ENCODE assay signal across 20 cellular contexts in the genomic region with DNA sequence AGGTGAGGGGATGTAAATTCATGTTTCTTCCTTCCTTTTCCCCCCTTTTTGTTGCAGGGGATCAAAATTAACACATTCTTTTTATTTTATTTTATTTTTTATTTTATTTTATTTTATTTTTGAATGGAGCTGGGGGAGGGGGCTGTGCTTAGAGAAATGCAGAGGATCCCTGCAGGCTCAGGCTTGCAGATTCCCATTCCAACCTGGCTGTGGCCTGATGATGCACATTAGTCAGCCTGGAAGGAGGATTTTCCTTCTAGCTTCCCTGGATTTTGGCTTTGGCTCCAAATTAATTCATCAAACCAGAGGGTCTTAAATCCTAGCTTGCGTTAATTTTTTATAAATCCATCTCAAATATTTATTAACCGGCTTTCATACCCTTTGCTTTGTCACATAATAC.
A peak's percentile ranks its signal among the peaks of the same experiment; 100 is the strongest.
DNase-seq lines count a peak whose midpoint lies in the region; ATAC-seq and TF ChIP-seq lines count a peak whose summit lies in the region.
"Had no signal": no experiment of that assay in that cellular context is flagged by ENCODE, and none has a peak within 500 bp of the region (broad histone marks: within the 10 kb centered on the region; RNA-seq: fewer than 3 reads in every experiment).

No MANE protein-coding gene starts in this region.

- peak; percentile 5 for DNase-seq in MCF 10A (ENCODE audit: unreplicated experiment)
- no peak for DNase-seq in breast epithelium (ENCODE audit: low spot score in 2 of 2)
- peak in 1 of 2 donors; percentile 59 for DNase-seq in foreskin keratinocyte
- DNase-seq in mesendoderm, result peak; percentile 50
- DNase-seq in type B pancreatic cell (ENCODE audit: extremely low spot score, unreplicated experiment), result no peak
- DNase-seq in amniotic stem cell (lab: John Stamatoyannopoulos, UW), result no peak
- no peak for DNase-seq in cerebellar cortex (ENCODE audit: low spot score)
- DNase-seq: 8988T; CD4-positive, alpha-beta memory T cell; HFFc6; KG1; NCI-H1105 treated with DMSO at 0.1 percent for 48 hours; NCI-H2081; NCI-H446 treated with DMSO at 0.1 percent for 48 hours; NCI-H748 treated with DMSO at 0.1 percent for 48 hours; NK-92 treated with Interleukin-12 subunit alpha and Interleukin-12 subunit beta, amount 100 ng/mL, for 24 hours; SIG-M5; SK-N-SH had no signal

- H3K4me1 Mint-ChIP-seq in MCF 10A (ENCODE audit: insufficient read depth, unreplicated experiment) (no peaks in the 10 kb centered on the region), type B pancreatic cell (ENCODE audit: unreplicated experiment) (peaks cover 20% of the 10 kb centered on the region)
- H3K4me1 Mint-ChIP-seq: CD4-positive, alpha-beta memory T cell had no signal

- H3K27ac Mint-ChIP-seq in MCF 10A (ENCODE audit: low read depth, unreplicated experiment), result no peak overlapping the region
- peak overlapping the region; percentile 45 for H3K27ac Mint-ChIP-seq in type B pancreatic cell
- H3K27ac Mint-ChIP-seq: CD4-positive, alpha-beta memory T cell; HFFc6 had no signal

- H3K9me3 Mint-ChIP-seq in MCF 10A (ENCODE audit: unreplicated experiment) (no peaks in the 10 kb centered on the region), type B pancreatic cell (no peaks in the 10 kb centered on the region)
- H3K9me3 Mint-ChIP-seq: HFFc6 had no signal

- BruUV-seq in MCF 10A (replicated peaks; lab: Mats Ljungman, UMichigan), result no TSS peak

- POLR2A ChIA-PET in MCF 10A (lab: Yijun Ruan, JAX), result interaction anchor here (0.6 to 0.9 kb wide), 2 partner anchors 11 to 105 kb away, joined by 3 read pairs; no protein-coding TSS in a partner anchor

- H3K9me3 ChIP-seq in breast epithelium, result no peaks in the 10 kb centered on the region
- H3K9me3 ChIP-seq: BLaER1 treated with 17β-estradiol and CSF1 and Interleukin-3, amounts not matched to agents 10 nM and 100 nM; SK-N-SH had no signal

- 100% methylated on average over 1 of the region's 2 CpGs for WGBS in mesendoderm (ENCODE audit: extremely low coverage, insufficient coverage, low lambda C conversion rate)

- no peak overlapping the region for H3K18ac ChIP-seq in mesendoderm (ENCODE audit: low read length)

- intact Hi-C loops in MCF 10A (cut with micrococcal nuclease) (no loop called here), breast epithelium (cut with DNase I; ENCODE audit: low total_unique reads) (no loop called here)

- no peak overlapping the region for H3K56ac ChIP-seq in mesendoderm (ENCODE audit: low read length)

- no peak overlapping the region for H3K4me3 ChIP-seq in breast epithelium
- no peak overlapping the region for H3K4me3 ChIP-seq in mesendoderm (ENCODE audit: low read length)
- H3K4me3 ChIP-seq: BLaER1 treated with 17β-estradiol and CSF1 and Interleukin-3, amounts not matched to agents 10 nM and 100 nM had no signal

- TF ChIP-seq POLR2A in breast epithelium (IDR thresholded peaks at IDR 0.05), result no peak

- CTCF ChIA-PET in MCF 10A (lab: Yijun Ruan, JAX), result interaction anchor here (0.6 to 2.4 kb wide), 5 partner anchors 9 to 159 kb away, joined by 3 to 9 read pairs (median 8); a partner anchor contains a TSS

- H3K23ac ChIP-seq in mesendoderm (ENCODE audit: low read length), result no peak overlapping the region

- H2AK5ac ChIP-seq in mesendoderm (ENCODE audit: low read length), result no peak overlapping the region

- TF ChIP-seq CTCF in MCF 10A (IDR thresholded peaks at IDR 0.05; ENCODE audit: unreplicated experiment) (no peak), breast epithelium (IDR thresholded peaks at IDR 0.05) (no peak), foreskin keratinocyte (conservative IDR thresholded peaks at IDR 0.05) (no peak), type B pancreatic cell (conservative IDR thresholded peaks at IDR 0.05) (no peak)

- H3K36me3 Mint-ChIP-seq in MCF 10A (ENCODE audit: insufficient read depth, unreplicated experiment), result no peaks in the 10 kb centered on the region
- H3K36me3 Mint-ChIP-seq in type B pancreatic cell, result peaks cover 7% of the 10 kb centered on the region
- H3K36me3 Mint-ChIP-seq: CD4-positive, alpha-beta memory T cell had no signal

- no peaks in the 10 kb centered on the region for H3K36me3 ChIP-seq in breast epithelium
- no peaks in the 10 kb centered on the region for H3K36me3 ChIP-seq in mesendoderm (ENCODE audit: control insufficient read depth, insufficient read depth, low read length)
- H3K36me3 ChIP-seq: BLaER1 treated with 17β-estradiol and CSF1 and Interleukin-3, amounts not matched to agents 10 nM and 100 nM had no signal

- no peak overlapping the region for H3K27ac ChIP-seq in breast epithelium
- H3K27ac ChIP-seq in foreskin keratinocyte, result no peak overlapping the region
- H3K27ac ChIP-seq in mesendoderm (ENCODE audit: low read depth, low read length), result no peak overlapping the region
- H3K27ac ChIP-seq: BLaER1 treated with 17β-estradiol and CSF1 and Interleukin-3, amounts not matched to agents 10 nM and 100 nM had no signal

- H3K27me3 ChIP-seq in breast epithelium (peaks cover 0 to 3% of the 10 kb centered on the region in 2 donors), foreskin keratinocyte (no peaks in the 10 kb centered on the region), mesendoderm (ENCODE audit: insufficient read depth, low read length, poor library complexity) (no peaks in the 10 kb centered on the region)

- H3K27me3 Mint-ChIP-seq in MCF 10A (ENCODE audit: insufficient read depth, unreplicated experiment) (peaks cover 45% of the 10 kb centered on the region), type B pancreatic cell (peaks cover 3% of the 10 kb centered on the region)

- no peak overlapping the region for H2BK120ac ChIP-seq in mesendoderm (ENCODE audit: low read depth, low read length)

- no peak overlapping the region for H3K4ac ChIP-seq in mesendoderm (ENCODE audit: low read depth, low read length)

- H3K79me1 ChIP-seq in mesendoderm (ENCODE audit: low read length), result no peaks in the 10 kb centered on the region

- peak; percentile 79 for ATAC-seq in foreskin keratinocyte
- no peak for ATAC-seq in HG03095 (IDR thresholded peaks at IDR 0.05; ENCODE audit: unreplicated experiment)

- H3K79me2 ChIP-seq in mesendoderm (ENCODE audit: control insufficient read depth, insufficient read depth, low read length), result no peaks in the 10 kb centered on the region

- no peak overlapping the region for H2BK5ac ChIP-seq in mesendoderm (ENCODE audit: low read length)

- H3K4me3 Mint-ChIP-seq in MCF 10A (ENCODE audit: unreplicated experiment) (no peak overlapping the region), type B pancreatic cell (no peak overlapping the region)
- H3K4me3 Mint-ChIP-seq: CD4-positive, alpha-beta memory T cell; HFFc6 had no signal

- no peak overlapping the region for H3K9ac ChIP-seq in mesendoderm (ENCODE audit: low read length)
- H3K9ac ChIP-seq: BLaER1 treated with 17β-estradiol and CSF1 and Interleukin-3, amounts not matched to agents 10 nM and 100 nM; SK-N-SH had no signal

- H3K4me1 ChIP-seq in breast epithelium (no peaks in the 10 kb centered on the region), foreskin keratinocyte (peaks cover 18% of the 10 kb centered on the region), mesendoderm (ENCODE audit: control insufficient read depth, low read depth, low read length) (peaks cover 3% of the 10 kb centered on the region)
- H3K4me1 ChIP-seq: BLaER1 treated with 17β-estradiol and CSF1 and Interleukin-3, amounts not matched to agents 10 nM and 100 nM had no signal

- H2BK15ac ChIP-seq in mesendoderm (replicated peaks; ENCODE audit: low read depth), result no peak overlapping the region

- H3K4me2 ChIP-seq in mesendoderm (ENCODE audit: low read length), result no peak overlapping the region
- H3K4me2 ChIP-seq: BLaER1 treated with 17β-estradiol and CSF1 and Interleukin-3, amounts not matched to agents 10 nM and 100 nM; SK-N-SH had no signal

- H4K8ac ChIP-seq in mesendoderm (ENCODE audit: low read depth, low read length), result no peak overlapping the region

- no peak overlapping the region for H4K5ac ChIP-seq in mesendoderm (ENCODE audit: low read length)

Comparison
In these comparisons a context has a peak if more than half of its experiments do, and no peak if none do; other contexts are left out.
1. DNase-seq: peak in MCF 10A (single experiment) and mesendoderm (single experiment); none in breast epithelium (0 of 2), type B pancreatic cell (single experiment), amniotic stem cell (single experiment) and cerebellar cortex (single experiment).